ENCODE assay signal across 8 cellular contexts in the genomic region with DNA sequence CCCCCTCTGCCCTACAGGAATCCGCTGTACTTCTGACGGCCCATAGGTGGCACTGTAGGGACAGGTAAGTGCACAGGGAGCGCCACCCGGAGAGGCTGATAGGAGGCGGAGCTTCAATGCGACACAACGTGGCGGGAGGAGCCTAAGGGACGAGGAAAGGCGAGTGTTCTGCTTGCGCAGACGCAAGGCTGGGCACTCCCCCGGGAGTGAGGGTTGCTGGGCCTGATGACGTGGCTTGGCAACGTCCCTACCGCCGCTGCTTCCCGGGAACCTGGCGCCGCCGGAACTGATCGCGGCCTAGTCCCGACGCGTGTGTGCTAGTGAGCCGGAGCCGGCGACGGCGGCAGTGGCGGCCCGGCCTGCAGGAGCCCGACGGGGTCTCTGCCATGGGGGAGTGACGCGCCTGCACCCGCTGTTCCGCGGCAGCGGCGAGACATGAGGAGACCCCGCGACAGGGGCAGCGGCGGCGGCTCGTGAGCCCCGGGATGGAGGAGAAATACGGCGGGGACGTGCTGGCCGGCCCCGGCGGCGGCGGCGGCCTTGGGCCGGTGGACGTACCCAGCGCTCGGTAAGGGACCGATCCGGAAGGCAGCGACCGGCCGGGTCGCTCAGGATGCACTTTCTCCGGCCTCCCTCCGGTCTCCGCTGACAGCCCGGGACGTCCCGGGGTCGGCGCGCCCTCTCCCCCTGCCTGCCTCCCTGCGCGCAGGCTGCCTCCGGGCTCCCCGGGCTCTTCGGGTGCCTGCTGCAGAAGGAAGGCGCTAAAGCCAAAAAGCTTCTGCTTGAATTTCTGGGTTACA. TPM values are rescaled to one million over a fixed set of nuclear protein-coding genes. Genes with fewer than 3 reads are reported as not detected.
DNase-seq lines count a peak whose midpoint lies in the region; ATAC-seq and TF ChIP-seq lines count a peak whose summit lies in the region.

SLC30A5 (plus strand) TSS at position 244 of the 800 bp plus-strand sequence; CDS start at position 486, 242 bp downstream.

- H3K9me3 ChIP-seq in right lobe of liver, result no peaks in the 10 kb centered on the region

- peak; percentile 95 for TF ChIP-seq POLR2A in right lobe of liver (IDR thresholded peaks at IDR 0.05)

- intact Hi-C loops in right lobe of liver (cut with DNase I), result no loop called here

- ATAC-seq in GM19372 (IDR thresholded peaks at IDR 0.05; ENCODE audit: low read depth, unreplicated experiment) (peak; percentile 99), HG03565 (IDR thresholded peaks at IDR 0.05; ENCODE audit: unreplicated experiment) (peak; percentile 99), right lobe of liver (peak; percentile 99 to 100 (median 100))

- TF ChIP-seq CTCF in right lobe of liver (IDR thresholded peaks at IDR 0.05), result peak; percentile 91 to 96 (median 92)

- H3K4me3 ChIP-seq in right lobe of liver, result peak within 1 kb of the TSS; percentile 96 to 98 (median 98)

- 0% methylated on average over 12 of the region's 83 CpGs for WGBS in right lobe of liver (ENCODE audit: insufficient coverage, low coverage, low lambda C conversion rate, missing lambda C conversion rate)

- peak within 1 kb of the TSS; percentile 96 to 98 (median 98) for H3K27ac ChIP-seq in right lobe of liver

- H3K4me1 ChIP-seq in right lobe of liver, result peaks cover 0 to 14% (median 5%) of the 10 kb centered on the region in 4 donors

- DNase-seq in CD1c-positive myeloid dendritic cell (ENCODE audit: extremely low spot score), result peak; percentile 99
- peak; percentile 99 for DNase-seq in NCI-H774 (lab: John Stamatoyannopoulos, UW)
- DNase-seq in activated CD4-positive, alpha-beta T cell treated with anti-CD3 and anti-CD28 coated beads, Interleukin-2, amount 50 U/mL, for 48 hours, result peak; percentile 98 to 99
- peak; percentile 100 for DNase-seq in dermis microvascular lymphatic vessel endothelial cell (ENCODE audit: low read depth in 2 of 2)
- peak; percentile 99 to 100 (median 100) for DNase-seq in right lobe of liver
- peak; percentile 93 to 99 for DNase-seq in stimulated activated CD4-positive, alpha-beta T cell treated with anti-CD3 and anti-CD28 coated beads, Interleukin-4, amount 100 ng/mL, for 48 hours (ENCODE audit: low read depth in 2 of 2)

- H3K36me3 ChIP-seq in right lobe of liver, result no peaks in the 10 kb centered on the region

- H3K27me3 ChIP-seq in right lobe of liver, result no peaks in the 10 kb centered on the region

RNA-seq across cellular contexts. Expression of gene SLC30A5, which starts in this region (rescaled TPM):
- total RNA-seq in dermis microvascular lymphatic vessel endothelial cell (49.8 and 53.9 TPM in 2 replicates), right lobe of liver (10 to 100 TPM; 18.7 to 29.4 (median 23.4) TPM)

Comparison
In these comparisons a context has a peak if more than half of its experiments do, and no peak if none do; other contexts are left out.
1. Peak in every context shown above with its lines: DNase-seq, ATAC-seq, H3K4me3 ChIP-seq and H3K27ac ChIP-seq.